ENCODE assay signal across 12 cellular contexts in the genomic region with DNA sequence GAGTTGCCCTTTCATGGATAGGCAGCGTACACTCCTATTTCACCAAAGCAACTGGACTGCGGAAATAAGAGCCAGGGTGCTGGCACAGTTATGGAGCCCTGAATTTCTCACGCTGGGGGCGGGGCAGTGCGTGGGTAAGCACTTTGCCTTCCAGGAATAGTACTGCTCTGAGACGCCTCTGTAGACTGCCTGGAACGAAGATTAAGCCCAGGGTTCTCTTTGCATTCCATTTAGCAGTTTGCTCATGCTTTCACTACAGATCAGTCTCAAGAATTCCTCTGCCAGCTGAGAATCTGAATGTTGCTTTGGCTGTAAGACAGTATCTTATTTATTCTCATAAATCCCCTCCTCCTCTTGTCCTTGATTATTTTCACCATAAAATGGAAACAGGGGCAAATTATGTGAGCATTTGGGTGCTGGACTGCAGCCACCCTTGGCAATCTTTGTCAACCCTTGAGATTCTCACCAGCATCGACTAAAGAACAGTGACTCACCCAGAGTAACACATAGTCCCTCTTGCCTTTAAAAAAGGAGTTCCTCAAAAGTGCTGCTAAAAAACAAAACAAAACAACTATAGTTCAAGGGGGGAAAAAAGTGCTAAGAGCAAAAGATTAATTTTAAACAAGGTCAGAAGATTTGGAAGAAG.
DNase-seq lines count a peak whose midpoint lies in the region; ATAC-seq, FAIRE-seq and TF ChIP-seq lines count a peak whose summit lies in the region.
"Had no signal": no experiment of that assay in that cellular context is flagged by ENCODE, and none has a peak within 500 bp of the region (broad histone marks: within the 10 kb centered on the region; RNA-seq: fewer than 3 reads in every experiment).

No MANE protein-coding gene starts in this region.

- intact Hi-C loops in left ventricle myocardium inferior (cut with micrococcal nuclease) (no loop called here), HepG2 (cut with micrococcal nuclease; ENCODE audit: unreplicated experiment) (no loop called here)

- TF ChIP-seq EP300 in HepG2 (IDR thresholded peaks at IDR 0.05; ENCODE audit: low read depth in 2 of 2, low read length in 2 of 2): no peak
- TF ChIP-seq EP300 in HepG2 (CRISPR knock-in tag; IDR thresholded peaks at IDR 0.05; ENCODE audit: borderline replicate concordance): no peak

- no peaks in the 10 kb centered on the region for H3K9me2 ChIP-seq in GM23248 (ENCODE audit: insufficient read depth)

- H3F3A ChIP-seq in GM23248 (ENCODE audit: insufficient read depth): peaks cover 11% of the 10 kb centered on the region

- H3K27ac ChIP-seq in GM23248 (peak overlapping the region; percentile 58), left ventricle myocardium inferior (replicated peaks) (no peak overlapping the region), HepG2 (ENCODE audit: extremely low read length, insufficient read depth, low read length) (no peak overlapping the region)
- H3K27ac ChIP-seq: breast epithelium, right lobe of liver had no signal

- TF ChIP-seq POLR2A in HepG2 (IDR thresholded peaks at IDR 0.05; ENCODE audit: insufficient read depth in 1 of 2, low read depth in 2 of 2, low read length in 2 of 2): no peak

- ATAC-seq in HepG2: no peak
- ATAC-seq: T-cell had no signal

- H3K36me3 ChIP-seq in GM23248 (ENCODE audit: low read depth) (no peaks in the 10 kb centered on the region), left ventricle myocardium inferior (no peaks in the 10 kb centered on the region), skeletal muscle satellite cell (ENCODE audit: insufficient read depth, low read length) (no peaks in the 10 kb centered on the region), HepG2 (replicated peaks in 1 of 2; ENCODE audit: control insufficient read depth in 1 of 2, insufficient read depth in 2 of 2, low read length in 2 of 2) (no peaks in the 10 kb centered on the region)
- H3K36me3 ChIP-seq: breast epithelium, right lobe of liver had no signal

- no TSS peak for BruUV-seq in HepG2 (replicated peaks; lab: Mats Ljungman, UMichigan)

- no peak for FAIRE-seq in HepG2 (lab: Jason Lieb, UNC)

- H3K79me2 ChIP-seq in GM23248 (ENCODE audit: insufficient read depth) (no peaks in the 10 kb centered on the region), HepG2 (ENCODE audit: insufficient read depth, low read length) (no peaks in the 10 kb centered on the region)

- H2AFZ ChIP-seq in GM23248 (peak overlapping the region; percentile 29; the same call in 1 of the 2 replicates), HepG2 (ENCODE audit: low read length) (no peak overlapping the region)

- TF ChIP-seq RAD21 in HepG2 (CRISPR knock-in tag; IDR thresholded peaks at IDR 0.05): no peak

- H3K9me3 ChIP-seq in GM23248 (ENCODE audit: low read depth) (no peaks in the 10 kb centered on the region), left ventricle myocardium inferior (replicated peaks) (no peaks in the 10 kb centered on the region), skeletal muscle satellite cell (replicated peaks; ENCODE audit: low read length) (no peaks in the 10 kb centered on the region), HepG2 (ENCODE audit: low read length) (no peaks in the 10 kb centered on the region)
- H3K9me3 ChIP-seq: breast epithelium, right lobe of liver had no signal

- H3K4me1 ChIP-seq in GM23248 (ENCODE audit: insufficient read depth) (peaks cover 29% of the 10 kb centered on the region), left ventricle myocardium inferior (peaks cover 26% of the 10 kb centered on the region), skeletal muscle satellite cell (ENCODE audit: control insufficient read depth, insufficient read depth, low read length) (peaks cover 31% of the 10 kb centered on the region), HepG2 (ENCODE audit: insufficient read depth, low read length) (no peaks in the 10 kb centered on the region)
- H3K4me1 ChIP-seq: breast epithelium, right lobe of liver had no signal

- H3K4me3 ChIP-seq in GM23248: peak overlapping the region; percentile 27
- H3K4me3 ChIP-seq in left ventricle myocardium inferior: no peak overlapping the region
- H3K4me3 ChIP-seq in skeletal muscle satellite cell (ENCODE audit: low read length): no peak overlapping the region
- H3K4me3 ChIP-seq in HepG2 (replicated peaks in 1 of 3; ENCODE audit: insufficient read depth in 1 of 3, low read depth in 2 of 3, low read length in 3 of 3): no peak overlapping the region
- H3K4me3 ChIP-seq: breast epithelium, lung, right lobe of liver had no signal

- CTCF ChIA-PET in HepG2 (lab: Yijun Ruan, JAX; ENCODE audit: low intra/inter-chr PET ratio, low total read pairs): no interaction called here

- H3K9ac ChIP-seq in GM23248 (peak overlapping the region; percentile 43), skeletal muscle satellite cell (ENCODE audit: low read depth, low read length) (no peak overlapping the region), HepG2 (ENCODE audit: insufficient read depth, low read depth, low read length) (no peak overlapping the region)

- peak overlapping the region; percentile 66 for H3K4me2 ChIP-seq in GM23248 (ENCODE audit: unreplicated experiment)
- peak overlapping the region; percentile 24 for H3K4me2 ChIP-seq in skeletal muscle satellite cell (ENCODE audit: low read length)
- no peak overlapping the region for H3K4me2 ChIP-seq in HepG2 (ENCODE audit: low read depth, low read length)

- H3K27me3 ChIP-seq in GM23248 (replicated peaks; ENCODE audit: insufficient read depth): no peaks in the 10 kb centered on the region
- no peaks in the 10 kb centered on the region for H3K27me3 ChIP-seq in left ventricle myocardium inferior (ENCODE audit: low read depth)
- peaks cover 13% of the 10 kb centered on the region for H3K27me3 ChIP-seq in skeletal muscle satellite cell (ENCODE audit: control insufficient read depth, insufficient read depth, low read length)
- H3K27me3 ChIP-seq in HepG2 (ENCODE audit: control insufficient read depth in 1 of 2, insufficient read depth in 2 of 2, low read length in 2 of 2): no peaks in the 10 kb centered on the region
- H3K27me3 ChIP-seq: right lobe of liver had no signal

- 4 to 5% methylated on average over 7 to 8 of the region's 8 CpGs for WGBS in GM23248 (ENCODE audit: low coverage in 1 of 2, low lambda C conversion rate in 2 of 2, missing lambda C conversion rate in 2 of 2), 2 experiments
- 90% methylated on average over 8 of the region's 8 CpGs for WGBS in HepG2 (ENCODE audit: low lambda C conversion rate)

- POLR2A ChIA-PET in HepG2 (lab: Yijun Ruan, JAX): no interaction called here

- DNase-seq in GM23248: peak; percentile 77
- DNase-seq in anterior cingulate cortex (lab: John Stamatoyannopoulos, UW): peak in 37 of 58 donors; percentile 0 to 62 (median 4)
- peak; percentile 18 for DNase-seq in left ventricle myocardium inferior
- DNase-seq in mesenteric fat pad (ENCODE audit: low spot score): no peak
- no peak for DNase-seq in stimulated activated CD4-positive, alpha-beta T cell treated with anti-CD3 and anti-CD28 coated beads, Interleukin-2, amount 100 ng/mL, for 24 hours
- DNase-seq in HepG2 (ENCODE audit: low spot score): no peak
- DNase-seq: NCI-H526, right lobe of liver, T-cell had no signal

- H4K20me1 ChIP-seq in GM23248 (ENCODE audit: insufficient read depth) (no peaks in the 10 kb centered on the region), HepG2 (ENCODE audit: insufficient read depth, low read length) (no peaks in the 10 kb centered on the region)

- TF ChIP-seq CTCF in left ventricle myocardium inferior (IDR thresholded peaks at IDR 0.05; ENCODE audit: borderline replicate concordance) (no peak), HepG2 (CRISPR knock-in tag; IDR thresholded peaks at IDR 0.05) (no peak)

- in situ Hi-C loops in GM23248 (cut with MboI) (no loop called here), HepG2 (cut with HindIII; ENCODE audit: extremely low pct_ligation_motif_present, low pct_unique_long_range_greater_than_20kb) (no loop called here)

TF ChIP-seq in HepG2, 621 proteins besides CTCF, POLR2A, EP300 and RAD21 (continues in another document):
- TF ChIP-seq ESRRA (CRISPR knock-in tag; IDR thresholded peaks at IDR 0.05; ENCODE audit: low read depth): no peak
- TF ChIP-seq, protein P1, sequence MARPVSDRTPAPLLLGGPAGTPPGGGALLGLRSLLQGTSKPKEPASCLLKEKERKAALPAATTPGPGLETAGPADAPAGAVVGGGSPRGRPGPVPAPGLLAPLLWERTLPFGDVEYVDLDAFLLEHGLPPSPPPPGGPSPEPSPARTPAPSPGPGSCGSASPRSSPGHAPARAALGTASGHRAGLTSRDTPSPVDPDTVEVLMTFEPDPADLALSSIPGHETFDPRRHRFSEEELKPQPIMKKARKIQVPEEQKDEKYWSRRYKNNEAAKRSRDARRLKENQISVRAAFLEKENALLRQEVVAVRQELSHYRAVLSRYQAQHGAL (CRISPR knock-in tag; IDR thresholded peaks at IDR 0.05; ENCODE audit: not compliant biosample characterization): no peak
- TF ChIP-seq, protein P2, sequence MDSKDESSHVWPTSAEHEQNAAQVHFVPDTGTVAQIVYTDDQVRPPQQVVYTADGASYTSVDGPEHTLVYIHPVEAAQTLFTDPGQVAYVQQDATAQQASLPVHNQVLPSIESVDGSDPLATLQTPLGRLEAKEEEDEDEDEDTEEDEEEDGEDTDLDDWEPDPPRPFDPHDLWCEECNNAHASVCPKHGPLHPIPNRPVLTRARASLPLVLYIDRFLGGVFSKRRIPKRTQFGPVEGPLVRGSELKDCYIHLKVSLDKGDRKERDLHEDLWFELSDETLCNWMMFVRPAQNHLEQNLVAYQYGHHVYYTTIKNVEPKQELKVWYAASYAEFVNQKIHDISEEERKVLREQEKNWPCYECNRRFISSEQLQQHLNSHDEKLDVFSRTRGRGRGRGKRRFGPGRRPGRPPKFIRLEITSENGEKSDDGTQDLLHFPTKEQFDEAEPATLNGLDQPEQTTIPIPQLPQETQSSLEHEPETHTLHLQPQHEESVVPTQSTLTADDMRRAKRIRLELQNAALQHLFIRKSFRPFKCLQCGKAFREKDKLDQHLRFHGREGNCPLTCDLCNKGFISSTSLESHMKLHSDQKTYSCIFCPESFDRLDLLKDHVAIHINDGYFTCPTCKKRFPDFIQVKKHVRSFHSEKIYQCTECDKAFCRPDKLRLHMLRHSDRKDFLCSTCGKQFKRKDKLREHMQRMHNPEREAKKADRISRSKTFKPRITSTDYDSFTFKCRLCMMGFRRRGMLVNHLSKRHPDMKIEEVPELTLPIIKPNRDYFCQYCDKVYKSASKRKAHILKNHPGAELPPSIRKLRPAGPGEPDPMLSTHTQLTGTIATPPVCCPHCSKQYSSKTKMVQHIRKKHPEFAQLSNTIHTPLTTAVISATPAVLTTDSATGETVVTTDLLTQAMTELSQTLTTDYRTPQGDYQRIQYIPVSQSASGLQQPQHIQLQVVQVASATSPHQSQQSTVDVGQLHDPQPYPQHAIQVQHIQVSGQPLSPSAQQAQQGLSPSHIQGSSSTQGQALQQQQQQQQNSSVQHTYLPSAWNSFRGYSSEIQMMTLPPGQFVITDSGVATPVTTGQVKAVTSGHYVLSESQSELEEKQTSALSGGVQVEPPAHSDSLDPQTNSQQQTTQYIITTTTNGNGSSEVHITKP (CRISPR knock-in tag; IDR thresholded peaks at IDR 0.05; ENCODE audit: low read depth): no peak

Comparison
In these comparisons a context has a peak if more than half of its experiments do, and no peak if none do; other contexts are left out.
1. DNase-seq: peak in GM23248 (single experiment), anterior cingulate cortex (37 of 58) and left ventricle myocardium inferior (single experiment); none in mesenteric fat pad (single experiment), stimulated activated CD4-positive, alpha-beta T cell treated with anti-CD3 and anti-CD28 coated beads, Interleukin-2, amount 100 ng/mL, for 24 hours (0 of 2) and HepG2 (single experiment).